ENCODE assay signal across 19 cellular contexts in genomic region chr2:45982096-45982495, GRCh38.
DNase-seq lines count a peak whose midpoint lies in the region; ATAC-seq and TF ChIP-seq lines count a peak whose summit lies in the region.
"Had no signal": no experiment of that assay in that cellular context is flagged by ENCODE, and none has a peak within 500 bp of the region (broad histone marks: within the 10 kb centered on the region; RNA-seq: fewer than 3 reads in every experiment).

No MANE protein-coding gene starts in this region.

- POLR2A ChIA-PET in activated CD4-positive, alpha-beta memory T cell treated with anti-CD3 and anti-CD28 coated beads, Interleukin-2, amount 10 ng/mL, durations not matched to agents 7 days and 5 days (lab: Charles Lee), result no interaction called here

- no peaks in the 10 kb centered on the region for H3K9me3 Mint-ChIP-seq in activated CD4-positive, alpha-beta memory T cell treated with anti-CD3 and anti-CD28 coated beads, Interleukin-2, amount 10 ng/mL, durations not matched to agents 7 days and 5 days
- H3K9me3 Mint-ChIP-seq: CD4-positive, alpha-beta memory T cell had no signal

- H3K4me1 ChIP-seq in right atrium auricular region, result no peaks in the 10 kb centered on the region
- H3K4me1 ChIP-seq in esophagus muscularis mucosa, result no peaks in the 10 kb centered on the region
- H3K4me1 ChIP-seq in lung (ENCODE audit: control insufficient read depth in 2 of 2, insufficient read depth in 2 of 2, low read length in 2 of 2), result peaks cover 0 to 7% of the 10 kb centered on the region in 2 donors
- H3K4me1 ChIP-seq: A549 had no signal

- H3K4me1 Mint-ChIP-seq in activated CD4-positive, alpha-beta memory T cell treated with anti-CD3 and anti-CD28 coated beads, Interleukin-2, amount 10 ng/mL, durations not matched to agents 7 days and 5 days, result peaks cover 11% of the 10 kb centered on the region

- 99% methylated on average over 7 of the region's 7 CpGs for WGBS in esophagus muscularis mucosa
- WGBS in lung, 2 donors, result 98% methylated on average over 7 of the region's 7 CpGs

- H3K27me3 ChIP-seq in right atrium auricular region, result no peaks in the 10 kb centered on the region
- no peaks in the 10 kb centered on the region for H3K27me3 ChIP-seq in esophagus muscularis mucosa
- no peaks in the 10 kb centered on the region for H3K27me3 ChIP-seq in lung (ENCODE audit: control insufficient read depth, insufficient read depth)

- H3K9me3 ChIP-seq in right atrium auricular region (no peaks in the 10 kb centered on the region), esophagus muscularis mucosa (no peaks in the 10 kb centered on the region), lung (ENCODE audit: control insufficient read depth in 2 of 2, insufficient read depth in 1 of 2, low read length in 1 of 2) (no peaks in the 10 kb centered on the region)
- H3K9me3 ChIP-seq: A549 had no signal

- ATAC-seq in left ventricle myocardium superior (no peak), lung (ENCODE audit: insufficient read depth, low FRiP score) (no peak)
- ATAC-seq: A549, GM12878 had no signal

- no peak for TF ChIP-seq POLR2A in esophagus muscularis mucosa (IDR thresholded peaks at IDR 0.05; ENCODE audit: low read depth)

- CTCF ChIA-PET in activated CD4-positive, alpha-beta memory T cell treated with anti-CD3 and anti-CD28 coated beads, Interleukin-2, amount 10 ng/mL, durations not matched to agents 7 days and 5 days (lab: Charles Lee), result no interaction called here

- H3K4me3 Mint-ChIP-seq in activated CD4-positive, alpha-beta memory T cell treated with anti-CD3 and anti-CD28 coated beads, Interleukin-2, amount 10 ng/mL, durations not matched to agents 7 days and 5 days, result no peak overlapping the region
- H3K4me3 Mint-ChIP-seq: CD4-positive, alpha-beta memory T cell had no signal

- no peaks in the 10 kb centered on the region for H3K36me3 Mint-ChIP-seq in activated CD4-positive, alpha-beta memory T cell treated with anti-CD3 and anti-CD28 coated beads, Interleukin-2, amount 10 ng/mL, durations not matched to agents 7 days and 5 days (ENCODE audit: low read depth)

- no peak for TF ChIP-seq EP300 in esophagus muscularis mucosa (IDR thresholded peaks at IDR 0.05)

- intact Hi-C loops in left ventricle myocardium superior (cut with micrococcal nuclease) (no loop called here), esophagus muscularis mucosa (cut with DNase I) (no loop called here)

- H3K27ac ChIP-seq in right atrium auricular region, result no peak overlapping the region
- H3K27ac ChIP-seq in esophagus muscularis mucosa (replicated peaks in 1 of 4), result no peak overlapping the region
- H3K27ac ChIP-seq in lung (ENCODE audit: low read depth in 1 of 2, low read length in 1 of 2), result no peak overlapping the region
- H3K27ac ChIP-seq: A549, GM23248 had no signal

- no peak overlapping the region for H3K4me3 ChIP-seq in right atrium auricular region
- H3K4me3 ChIP-seq in esophagus muscularis mucosa, result no peak overlapping the region
- H3K4me3 ChIP-seq in lung, result no peak overlapping the region
- H3K4me3 ChIP-seq: A549, GM12878, GM23248 had no signal

- TF ChIP-seq CTCF in right atrium auricular region (IDR thresholded peaks at IDR 0.05) (no peak), esophagus muscularis mucosa (IDR thresholded peaks at IDR 0.05) (no peak), lung (IDR thresholded peaks at IDR 0.05; ENCODE audit: control extremely low read depth, extremely low read depth) (no peak)

- H3K36me3 ChIP-seq in right atrium auricular region (no peaks in the 10 kb centered on the region), esophagus muscularis mucosa (peaks cover 7 to 75% (median 29%) of the 10 kb centered on the region in 4 donors), lung (ENCODE audit: control insufficient read depth in 2 of 2, insufficient read depth in 2 of 2, low read length in 2 of 2) (peaks cover 4 to 15% of the 10 kb centered on the region in 2 donors)

- H3K27ac Mint-ChIP-seq in activated CD4-positive, alpha-beta memory T cell treated with anti-CD3 and anti-CD28 coated beads, Interleukin-2, amount 10 ng/mL, durations not matched to agents 7 days and 5 days, result no peak overlapping the region

- H3K27me3 Mint-ChIP-seq in activated CD4-positive, alpha-beta memory T cell treated with anti-CD3 and anti-CD28 coated beads, Interleukin-2, amount 10 ng/mL, durations not matched to agents 7 days and 5 days, result no peaks in the 10 kb centered on the region
- H3K27me3 Mint-ChIP-seq: CD4-positive, alpha-beta memory T cell had no signal

- peak; percentile 13 for DNase-seq in right atrium auricular region (ENCODE audit: low spot score)
- no peak for DNase-seq in left ventricle myocardium superior
- DNase-seq in esophagus muscularis mucosa (ENCODE audit: extremely low spot score), result peak; percentile 60
- peak; percentile 13 for DNase-seq in lung (ENCODE audit: low spot score)
- no peak for DNase-seq in NAMALWA (ENCODE audit: low spot score)
- no peak for DNase-seq in NCI-H2081 treated with DMSO at 0.1 percent for 48 hours (lab: John Stamatoyannopoulos, UW)
- DNase-seq in activated CD4-positive, alpha-beta memory T cell treated with anti-CD3 and anti-CD28 coated beads, Interleukin-2, amount 10 ng/mL, durations not matched to agents 7 days and 5 days, result no peak
- DNase-seq: 8988T; C1 segment of cervical spinal cord; Calu3; CD4-positive, alpha-beta memory T cell; COR-L47; DMS53; DMS79 treated with DMSO at 0.1 percent for 48 hours; GM23248; H7; HCEC 1CT had no signal

Comparison
In these comparisons a context has a peak if more than half of its experiments do, and no peak if none do; other contexts are left out.
1. DNase-seq: peak in right atrium auricular region (single experiment), esophagus muscularis mucosa (single experiment) and lung (single experiment); none in left ventricle myocardium superior (single experiment), NAMALWA (single experiment), NCI-H2081 treated with DMSO at 0.1 percent for 48 hours (single experiment) and activated CD4-positive, alpha-beta memory T cell treated with anti-CD3 and anti-CD28 coated beads, Interleukin-2, amount 10 ng/mL, durations not matched to agents 7 days and 5 days (single experiment).